33 cellular contexts compared by ENCODE assay signal in genomic region chr12:82620917-82621316, GRCh38.
DNase-seq lines count a peak whose midpoint lies in the region; ATAC-seq, FAIRE-seq and TF ChIP-seq lines count a peak whose summit lies in the region.
"Had no signal": no experiment of that assay in that cellular context is flagged by ENCODE, and none has a peak within 500 bp of the region (broad histone marks: within the 10 kb centered on the region; RNA-seq: fewer than 3 reads in every experiment).

No MANE protein-coding gene starts in this region.

- BruUV-seq in HepG2 (replicated peaks; lab: Mats Ljungman, UMichigan), result no TSS peak

- H3K4me2 ChIP-seq in HepG2 (ENCODE audit: low read depth, low read length), result no peak overlapping the region
- H3K4me2 ChIP-seq: A549; BLaER1; BLaER1 treated with 17β-estradiol and CSF1 and Interleukin-3, amounts not matched to agents 10 nM and 100 nM had no signal

- no peak for TF ChIP-seq EP300 in HepG2 (IDR thresholded peaks at IDR 0.05; ENCODE audit: low read depth in 2 of 2, low read length in 2 of 2)
- TF ChIP-seq EP300 in HepG2 (CRISPR knock-in tag; IDR thresholded peaks at IDR 0.05; ENCODE audit: borderline replicate concordance), result no peak

- no peaks in the 10 kb centered on the region for H4K20me1 ChIP-seq in HepG2 (ENCODE audit: insufficient read depth, low read length)
- H4K20me1 ChIP-seq: BLaER1; BLaER1 treated with 17β-estradiol and CSF1 and Interleukin-3, amounts not matched to agents 10 nM and 100 nM had no signal

- H3K9me3 ChIP-seq in HepG2 (ENCODE audit: low read length) (no peaks in the 10 kb centered on the region), right lobe of liver (no peaks in the 10 kb centered on the region), lower lobe of right lung (no peaks in the 10 kb centered on the region)
- H3K9me3 ChIP-seq: A549, BE2C, BLaER1, Caco-2 had no signal

- ATAC-seq in HepG2, result no peak
- no peak for ATAC-seq in right lobe of liver
- no peak for ATAC-seq in lower lobe of right lung
- ATAC-seq: A549; CD8-positive, alpha-beta T cell had no signal

- intact Hi-C loops in HepG2 (cut with micrococcal nuclease; ENCODE audit: unreplicated experiment), result no loop called here
- intact Hi-C loops in right lobe of liver (cut with DNase I), result loop anchor here in 1 of 2 donors (10.0 kb wide), 1 partner anchor 96 kb away; no protein-coding TSS in a partner anchor
- intact Hi-C loops in lower lobe of right lung (cut with DNase I), result no loop called here

- no peak overlapping the region for H3K4me3 ChIP-seq in HepG2 (replicated peaks in 1 of 3; ENCODE audit: insufficient read depth in 1 of 3, low read depth in 2 of 3, low read length in 3 of 3)
- no peak overlapping the region for H3K4me3 ChIP-seq in right lobe of liver
- H3K4me3 ChIP-seq in bronchial epithelial cell (ENCODE audit: low read depth, low read length), result no peak overlapping the region
- H3K4me3 ChIP-seq in lower lobe of right lung, result no peak overlapping the region
- H3K4me3 ChIP-seq: A549; BLaER1; BLaER1 treated with 17β-estradiol and CSF1 and Interleukin-3, amounts not matched to agents 10 nM and 100 nM had no signal

- no peak overlapping the region for H2AFZ ChIP-seq in HepG2 (ENCODE audit: low read length)

- H3K36me3 ChIP-seq in HepG2 (replicated peaks in 1 of 2; ENCODE audit: control insufficient read depth in 1 of 2, insufficient read depth in 2 of 2, low read length in 2 of 2) (no peaks in the 10 kb centered on the region), right lobe of liver (no peaks in the 10 kb centered on the region), bronchial epithelial cell (ENCODE audit: control insufficient read depth, insufficient read depth, low read length) (no peaks in the 10 kb centered on the region), lower lobe of right lung (no peaks in the 10 kb centered on the region)
- H3K36me3 ChIP-seq: BE2C; BLaER1; BLaER1 treated with 17β-estradiol and CSF1 and Interleukin-3, amounts not matched to agents 10 nM and 100 nM had no signal

- H3K27ac ChIP-seq in HepG2 (ENCODE audit: extremely low read length, insufficient read depth, low read length), result no peak overlapping the region
- no peak overlapping the region for H3K27ac ChIP-seq in right lobe of liver
- no peak overlapping the region for H3K27ac ChIP-seq in lower lobe of right lung
- H3K27ac ChIP-seq: 22Rv1; A549; BLaER1; BLaER1 treated with 17β-estradiol and CSF1 and Interleukin-3, amounts not matched to agents 10 nM and 100 nM; C4-2B had no signal

- no peak for TF ChIP-seq RAD21 in HepG2 (CRISPR knock-in tag; IDR thresholded peaks at IDR 0.05)

- in situ Hi-C loops in HepG2 (cut with HindIII; ENCODE audit: extremely low pct_ligation_motif_present, low pct_unique_long_range_greater_than_20kb), result no loop called here

- POLR2A ChIA-PET in HepG2 (lab: Yijun Ruan, JAX), result no interaction called here

- TF ChIP-seq POLR2A in HepG2 (IDR thresholded peaks at IDR 0.05; ENCODE audit: insufficient read depth in 1 of 2, low read depth in 2 of 2, low read length in 2 of 2) (no peak), right lobe of liver (IDR thresholded peaks at IDR 0.05) (no peak)

- H3K4me1 ChIP-seq in HepG2 (ENCODE audit: insufficient read depth, low read length) (no peaks in the 10 kb centered on the region), right lobe of liver (no peaks in the 10 kb centered on the region), lower lobe of right lung (no peaks in the 10 kb centered on the region)
- H3K4me1 ChIP-seq: A549; BE2C; BLaER1; BLaER1 treated with 17β-estradiol and CSF1 and Interleukin-3, amounts not matched to agents 10 nM and 100 nM; Caco-2 had no signal

- DNase-seq in HepG2 (ENCODE audit: low spot score) (no peak), right lobe of liver (no peak), GM19239 (ENCODE audit: insufficient read length, low spot score) (no peak), bronchial epithelial cell (ENCODE audit: low read depth) (no peak), lower lobe of right lung (no peak), superior temporal gyrus (ENCODE audit: extremely low spot score) (no peak)
- DNase-seq: 8988T; ACHN; AML-193; BE2C; C1 segment of cervical spinal cord; Caco-2; Calu3; CD4-positive, alpha-beta memory T cell; CD4-positive, alpha-beta T cell; CD4-positive, CD25-positive, alpha-beta regulatory T cell; CD8-positive, alpha-beta memory T cell; CD8-positive, alpha-beta T cell; COR-L47; DMS 273 treated with DMSO at 0.1 percent for 48 hours; DMS153; DMS53; DMS79; DMS79 treated with DMSO at 0.1 percent for 48 hours; DND-41; EL had no signal

- no peak for TF ChIP-seq CTCF in HepG2 (CRISPR knock-in tag; IDR thresholded peaks at IDR 0.05)
- TF ChIP-seq CTCF in right lobe of liver (IDR thresholded peaks at IDR 0.05), result no peak
- TF ChIP-seq CTCF in bronchial epithelial cell (IDR thresholded peaks at IDR 0.05; ENCODE audit: insufficient read depth, low read length, severe bottlenecking), result no peak
- TF ChIP-seq CTCF in lower lobe of right lung (IDR thresholded peaks at IDR 0.05), result no peak

- no peaks in the 10 kb centered on the region for H3K27me3 ChIP-seq in HepG2 (ENCODE audit: control insufficient read depth in 1 of 2, insufficient read depth in 2 of 2, low read length in 2 of 2)
- no peaks in the 10 kb centered on the region for H3K27me3 ChIP-seq in right lobe of liver
- H3K27me3 ChIP-seq in bronchial epithelial cell (ENCODE audit: control insufficient read depth, insufficient read depth, low read length), result no peaks in the 10 kb centered on the region
- no peaks in the 10 kb centered on the region for H3K27me3 ChIP-seq in lower lobe of right lung (ENCODE audit: low read depth)
- H3K27me3 ChIP-seq: BLaER1; BLaER1 treated with 17β-estradiol and CSF1 and Interleukin-3, amounts not matched to agents 10 nM and 100 nM had no signal

- no peak for FAIRE-seq in HepG2 (lab: Jason Lieb, UNC)
- peak; percentile 11 for FAIRE-seq in GM19239 (lab: Jason Lieb, UNC)
- peak; percentile 73 for FAIRE-seq in bronchial epithelial cell (lab: Jason Lieb, UNC)
- FAIRE-seq: A204.1, A549, D721Med had no signal

- no peaks in the 10 kb centered on the region for H3K79me2 ChIP-seq in HepG2 (ENCODE audit: insufficient read depth, low read length)

- WGBS in HepG2 (ENCODE audit: low lambda C conversion rate), result 0% methylated on average over 3 of the region's 3 CpGs
- WGBS in right lobe of liver (ENCODE audit: insufficient coverage, low coverage, low lambda C conversion rate, missing lambda C conversion rate), result 66% methylated on average over 3 of the region's 3 CpGs

- H3K9ac ChIP-seq in HepG2 (ENCODE audit: insufficient read depth, low read depth, low read length), result no peak overlapping the region
- H3K9ac ChIP-seq: BLaER1; BLaER1 treated with 17β-estradiol and CSF1 and Interleukin-3, amounts not matched to agents 10 nM and 100 nM had no signal

- CTCF ChIA-PET in HepG2 (lab: Yijun Ruan, JAX; ENCODE audit: low intra/inter-chr PET ratio, low total read pairs), result no interaction called here

TF ChIP-seq in HepG2, 621 proteins besides CTCF, POLR2A, EP300 and RAD21:
- TF ChIP-seq CREB1 (IDR thresholded peaks at IDR 0.05) (peak; percentile 73), CREB1 (CRISPR knock-in tag; IDR thresholded peaks at IDR 0.05) (no peak), ATF7 (IDR thresholded peaks at IDR 0.05) (peak; percentile 80), ATF7 (CRISPR knock-in tag; IDR thresholded peaks at IDR 0.05) (no peak), TOPORS (CRISPR knock-in tag; IDR thresholded peaks at IDR 0.05) (no peak)
